ENCODE assay signal across 23 cellular contexts in the genomic region with DNA sequence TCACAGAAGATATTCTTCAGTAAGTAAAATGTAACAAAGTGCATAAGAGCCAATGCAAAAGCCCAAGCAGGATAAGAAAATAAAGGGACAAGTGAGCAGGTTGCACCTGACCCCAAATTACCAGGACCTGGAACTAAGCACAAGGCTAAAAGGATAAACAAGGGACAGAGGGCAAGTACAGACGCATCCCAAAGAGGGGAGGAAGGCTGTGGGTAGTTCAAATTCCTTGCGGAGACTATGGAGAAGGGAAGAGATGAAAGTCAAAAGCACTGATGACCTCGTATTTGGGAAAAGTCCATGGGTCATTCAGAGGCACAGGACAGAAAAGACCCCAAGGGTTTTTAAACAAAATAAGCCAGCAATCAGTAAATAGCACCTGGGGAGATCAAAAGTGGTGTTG. TPM values are rescaled to one million over a fixed set of nuclear protein-coding genes. Genes with fewer than 3 reads are reported as not detected.
"Had no signal": no experiment of that assay in that cellular context is flagged by ENCODE, and none has a peak within 500 bp of the region (broad histone marks: within the 10 kb centered on the region; RNA-seq: fewer than 3 reads in every experiment).

No MANE protein-coding gene starts in this region.

- H3K27ac Mint-ChIP-seq: natural killer cell; neural progenitor cell; stimulated activated naive B cell treated with anti-CD40 and anti-IgM and Interleukin-4, amounts not matched to agents 10 μg/mL and 1 μg/mL and 100 μg/mL, for 72 hours; stimulated activated naive CD8-positive, alpha-beta T cell treated with anti-CD3 and anti-CD28 coated beads, Interleukin-15, amount 100 ng/mL, for 72 hours had no signal

- H3K4me1 Mint-ChIP-seq: natural killer cell; stimulated activated naive B cell treated with anti-CD40 and anti-IgM and Interleukin-4, amounts not matched to agents 10 μg/mL and 1 μg/mL and 100 μg/mL, for 72 hours; stimulated activated naive CD8-positive, alpha-beta T cell treated with anti-CD3 and anti-CD28 coated beads, Interleukin-15, amount 100 ng/mL, for 72 hours had no signal

- ATAC-seq: gastroesophageal sphincter; mucosa of descending colon; natural killer cell; stimulated activated naive B cell treated with anti-CD40 and anti-IgM and Interleukin-4, amounts not matched to agents 10 μg/mL and 1 μg/mL and 100 μg/mL, for 72 hours; stimulated activated naive CD8-positive, alpha-beta T cell treated with anti-CD3 and anti-CD28 coated beads, Interleukin-15, amount 100 ng/mL, for 72 hours had no signal

- H3K4me1 ChIP-seq: esophagus squamous epithelium, gastroesophageal sphincter, right atrium auricular region, sigmoid colon, testis, tibial nerve had no signal

- H3K4me3 Mint-ChIP-seq: natural killer cell; neural progenitor cell; stimulated activated naive B cell treated with anti-CD40 and anti-IgM and Interleukin-4, amounts not matched to agents 10 μg/mL and 1 μg/mL and 100 μg/mL, for 72 hours; stimulated activated naive CD8-positive, alpha-beta T cell treated with anti-CD3 and anti-CD28 coated beads, Interleukin-15, amount 100 ng/mL, for 72 hours had no signal

- H3K9me3 ChIP-seq: esophagus squamous epithelium, gastroesophageal sphincter, mucosa of descending colon, ovary, right atrium auricular region, sigmoid colon, testis, tibial nerve had no signal

- H2AFZ ChIP-seq: neural progenitor cell had no signal

- H3K4me3 ChIP-seq: dorsolateral prefrontal cortex, esophagus squamous epithelium, gastroesophageal sphincter, mucosa of descending colon, neural progenitor cell, ovary, right atrium auricular region, sigmoid colon, skin epidermis, testis, tibial nerve had no signal

- DNase-seq: cortex of kidney; dorsolateral prefrontal cortex; effector CD8-positive, alpha-beta T cell; esophagus squamous epithelium; foreskin fibroblast; kidney glomerular epithelial cell; mucosa of descending colon; natural killer cell; nucleus accumbens; ovary; sigmoid colon; stimulated activated CD4-positive, alpha-beta T cell treated with anti-CD3 and anti-CD28 coated beads, Interleukin-2, amount 100 ng/mL, for 24 hours; stimulated activated CD4-positive, alpha-beta T cell treated with anti-CD3 and anti-CD28 coated beads, Interleukin-4, amount 100 ng/mL, for 4 hours; stimulated activated naive B cell treated with anti-CD40 and anti-IgM and Interleukin-4, amounts not matched to agents 10 μg/mL and 1 μg/mL and 100 μg/mL, for 72 hours; stimulated activated naive CD8-positive, alpha-beta T cell treated with anti-CD3 and anti-CD28 coated beads, Interleukin-15, amount 100 ng/mL, for 72 hours; testis had no signal

- H3K27ac ChIP-seq: dorsolateral prefrontal cortex, epithelial cell of prostate, esophagus squamous epithelium, gastroesophageal sphincter, neural progenitor cell, ovary, right atrium auricular region, sigmoid colon, skin epidermis, testis, tibial nerve had no signal

- H3K36me3 Mint-ChIP-seq: stimulated activated naive B cell treated with anti-CD40 and anti-IgM and Interleukin-4, amounts not matched to agents 10 μg/mL and 1 μg/mL and 100 μg/mL, for 72 hours had no signal

- H3K9ac ChIP-seq: neural progenitor cell had no signal

- H3K36me3 ChIP-seq: esophagus squamous epithelium, gastroesophageal sphincter, neural progenitor cell, ovary, right atrium auricular region, sigmoid colon, tibial nerve had no signal

- H3K27me3 ChIP-seq: neural progenitor cell, ovary, right atrium auricular region, testis had no signal

- H3K4me2 ChIP-seq: neural progenitor cell had no signal

RNA-seq across cellular contexts. Expression of gene ELAVL2, which starts 11.8 kb away (rescaled TPM):
- total RNA-seq: natural killer cell had no signal
- polyA plus RNA-seq: liver had no signal
